ENCODE assay signal across 12 cellular contexts in the genomic region with DNA sequence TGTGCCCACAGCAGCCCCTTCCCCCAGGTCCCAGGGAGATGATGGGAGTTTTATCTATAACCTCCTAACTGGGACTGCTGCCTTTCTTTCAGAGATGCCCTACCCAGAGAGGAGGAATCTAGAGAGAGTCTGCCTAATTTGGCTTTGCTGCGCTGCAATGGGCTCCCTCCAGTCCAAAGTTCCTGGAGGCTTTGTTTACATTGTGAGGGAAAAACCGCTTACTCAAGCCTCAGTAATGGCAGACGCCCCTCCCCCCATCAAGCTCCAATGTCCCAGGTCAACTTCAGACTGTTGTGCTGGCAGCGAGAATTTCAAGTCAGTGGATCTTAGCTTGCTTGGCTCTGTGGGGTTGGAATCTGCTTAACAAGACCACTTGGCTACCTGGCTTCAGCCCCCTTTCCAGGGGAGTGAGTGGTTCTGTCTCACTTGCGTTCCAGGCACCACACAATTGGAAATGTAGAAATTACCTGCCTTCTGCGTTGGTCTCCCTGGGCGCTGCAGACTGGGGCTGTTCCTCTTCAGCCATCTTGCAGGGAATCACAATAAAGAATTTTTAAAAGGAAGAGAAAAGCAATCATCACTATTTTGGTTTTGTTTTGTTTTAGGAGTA.
A peak's percentile ranks its signal among the peaks of the same experiment; 100 is the strongest.
DNase-seq lines count a peak whose midpoint lies in the region; ATAC-seq and TF ChIP-seq lines count a peak whose summit lies in the region.
"Had no signal": no experiment of that assay in that cellular context is flagged by ENCODE, and none has a peak within 500 bp of the region (broad histone marks: within the 10 kb centered on the region; RNA-seq: fewer than 3 reads in every experiment).

No MANE protein-coding gene starts in this region.

- H3K36me3 Mint-ChIP-seq in WTC11 = peaks cover 24% of the 10 kb centered on the region
- no peaks in the 10 kb centered on the region for H3K36me3 Mint-ChIP-seq in mesothelial cell of epicardium
- H3K36me3 Mint-ChIP-seq: CD14-positive monocyte had no signal

- H3K4me1 Mint-ChIP-seq in WTC11 (peaks cover 21% of the 10 kb centered on the region), mesothelial cell of epicardium (no peaks in the 10 kb centered on the region)
- H3K4me1 Mint-ChIP-seq: CD14-positive monocyte had no signal

- H3K9me3 Mint-ChIP-seq in WTC11 = peaks cover 45% of the 10 kb centered on the region
- H3K9me3 Mint-ChIP-seq in mesothelial cell of epicardium = peaks cover 32% of the 10 kb centered on the region

- POLR2A ChIA-PET in WTC11 (lab: Charles Lee) = interaction anchor here (1.8 kb wide), 1 partner anchor 12 kb away, joined by 3 read pairs; no protein-coding TSS in a partner anchor

- H3K27ac Mint-ChIP-seq in WTC11 (peak overlapping the region; percentile 76), mesothelial cell of epicardium (no peak overlapping the region)

- peak; percentile 57 for DNase-seq in HCEC 1CT
- DNase-seq in WTC11 (ENCODE audit: low spot score) = peak; percentile 60
- DNase-seq in iPS DF 19.7 (ENCODE audit: low read depth, low spot score) = peak; percentile 35
- DNase-seq in renal cortical epithelial cell (ENCODE audit: low read depth) = peak; percentile 52
- no peak for DNase-seq in mesothelial cell of epicardium (ENCODE audit: low spot score in 2 of 2, unreplicated experiment in 2 of 2)
- DNase-seq in activated effector memory CD4-positive, alpha-beta T cell treated with anti-CD3 and anti-CD28 coated beads, Interleukin-2, amount 50 U/mL, for 16 hours = no peak
- DNase-seq in DMS79 treated with DMSO at 0.1 percent for 48 hours (lab: John Stamatoyannopoulos, UW) = no peak
- DNase-seq: cortex of kidney, kidney glomerular epithelial cell, NCI-H524, T-helper 1 cell had no signal

- H3K4me3 Mint-ChIP-seq in WTC11 (peak overlapping the region; percentile 37; the same call in 1 of the 2 replicates), mesothelial cell of epicardium (no peak overlapping the region)
- H3K4me3 Mint-ChIP-seq: CD14-positive monocyte had no signal

- peak; percentile 88 for ATAC-seq in WTC11

- no peak for TF ChIP-seq CTCF in WTC11 (IDR thresholded peaks at IDR 0.05)
- TF ChIP-seq CTCF in mesothelial cell of epicardium (IDR thresholded peaks at IDR 0.05; ENCODE audit: unreplicated experiment) = no peak

- CTCF ChIA-PET in WTC11 (lab: Charles Lee) = interaction anchor here (0.6 kb wide), 1 partner anchor 255 kb away, joined by 4 read pairs; no protein-coding TSS in a partner anchor

- H3K27me3 Mint-ChIP-seq in WTC11 (ENCODE audit: low read depth) (peaks cover 4% of the 10 kb centered on the region), mesothelial cell of epicardium (ENCODE audit: low read depth) (no peaks in the 10 kb centered on the region)

TF ChIP-seq in WTC11, 78 proteins besides CTCF, POLR2A, EP300 and RAD21:
- TF ChIP-seq OVOL2 (CRISPR knock-in tag; IDR thresholded peaks at IDR 0.05; ENCODE audit: borderline replicate concordance) (no peak), CREB1 (CRISPR knock-in tag; IDR thresholded peaks at IDR 0.05) (no peak), FOXK1 (CRISPR knock-in tag; IDR thresholded peaks at IDR 0.05) (peak; percentile 54), KAT7 (CRISPR knock-in tag; IDR thresholded peaks at IDR 0.05; ENCODE audit: borderline replicate concordance) (no peak), SP1 (CRISPR knock-in tag; conservative IDR thresholded peaks at IDR 0.05) (no peak), GTF2I (CRISPR knock-in tag; conservative IDR thresholded peaks at IDR 0.05) (no peak), JUN (CRISPR knock-in tag; IDR thresholded peaks at IDR 0.05) (no peak), NFATC4 (CRISPR knock-in tag; IDR thresholded peaks at IDR 0.05) (no peak), JAZF1 (CRISPR knock-in tag; IDR thresholded peaks at IDR 0.05) (no peak), TEAD4 (CRISPR knock-in tag; IDR thresholded peaks at IDR 0.05) (no peak), ATF1 (CRISPR knock-in tag; IDR thresholded peaks at IDR 0.05) (no peak), MYBL2 (CRISPR knock-in tag; IDR thresholded peaks at IDR 0.05) (no peak), ETV6 (CRISPR knock-in tag; IDR thresholded peaks at IDR 0.05) (no peak), GABPB1 (CRISPR knock-in tag; IDR thresholded peaks at IDR 0.05) (peak; percentile 95)
- TF ChIP-seq, protein P1, sequence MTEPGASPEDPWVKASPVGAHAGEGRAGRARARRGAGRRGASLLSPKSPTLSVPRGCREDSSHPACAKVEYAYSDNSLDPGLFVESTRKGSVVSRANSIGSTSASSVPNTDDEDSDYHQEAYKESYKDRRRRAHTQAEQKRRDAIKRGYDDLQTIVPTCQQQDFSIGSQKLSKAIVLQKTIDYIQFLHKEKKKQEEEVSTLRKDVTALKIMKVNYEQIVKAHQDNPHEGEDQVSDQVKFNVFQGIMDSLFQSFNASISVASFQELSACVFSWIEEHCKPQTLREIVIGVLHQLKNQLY (CRISPR knock-in tag; IDR thresholded peaks at IDR 0.05) = no peak
- TF ChIP-seq, protein P2, sequence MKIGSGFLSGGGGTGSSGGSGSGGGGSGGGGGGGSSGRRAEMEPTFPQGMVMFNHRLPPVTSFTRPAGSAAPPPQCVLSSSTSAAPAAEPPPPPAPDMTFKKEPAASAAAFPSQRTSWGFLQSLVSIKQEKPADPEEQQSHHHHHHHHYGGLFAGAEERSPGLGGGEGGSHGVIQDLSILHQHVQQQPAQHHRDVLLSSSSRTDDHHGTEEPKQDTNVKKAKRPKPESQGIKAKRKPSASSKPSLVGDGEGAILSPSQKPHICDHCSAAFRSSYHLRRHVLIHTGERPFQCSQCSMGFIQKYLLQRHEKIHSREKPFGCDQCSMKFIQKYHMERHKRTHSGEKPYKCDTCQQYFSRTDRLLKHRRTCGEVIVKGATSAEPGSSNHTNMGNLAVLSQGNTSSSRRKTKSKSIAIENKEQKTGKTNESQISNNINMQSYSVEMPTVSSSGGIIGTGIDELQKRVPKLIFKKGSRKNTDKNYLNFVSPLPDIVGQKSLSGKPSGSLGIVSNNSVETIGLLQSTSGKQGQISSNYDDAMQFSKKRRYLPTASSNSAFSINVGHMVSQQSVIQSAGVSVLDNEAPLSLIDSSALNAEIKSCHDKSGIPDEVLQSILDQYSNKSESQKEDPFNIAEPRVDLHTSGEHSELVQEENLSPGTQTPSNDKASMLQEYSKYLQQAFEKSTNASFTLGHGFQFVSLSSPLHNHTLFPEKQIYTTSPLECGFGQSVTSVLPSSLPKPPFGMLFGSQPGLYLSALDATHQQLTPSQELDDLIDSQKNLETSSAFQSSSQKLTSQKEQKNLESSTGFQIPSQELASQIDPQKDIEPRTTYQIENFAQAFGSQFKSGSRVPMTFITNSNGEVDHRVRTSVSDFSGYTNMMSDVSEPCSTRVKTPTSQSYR (CRISPR knock-in tag; IDR thresholded peaks at IDR 0.05) = peak; percentile 65; the same call in 1 of the 2 replicates

Comparison
In these comparisons a context has a peak if more than half of its experiments do, and no peak if none do; other contexts are left out.
1. DNase-seq: peak in HCEC 1CT (single experiment), WTC11 (single experiment), iPS DF 19.7 (single experiment) and renal cortical epithelial cell (single experiment); none in mesothelial cell of epicardium (0 of 2), activated effector memory CD4-positive, alpha-beta T cell treated with anti-CD3 and anti-CD28 coated beads, Interleukin-2, amount 50 U/mL, for 16 hours (single experiment) and DMS79 treated with DMSO at 0.1 percent for 48 hours (single experiment).